ENCODE assay signal across 26 cellular contexts in the genomic region with DNA sequence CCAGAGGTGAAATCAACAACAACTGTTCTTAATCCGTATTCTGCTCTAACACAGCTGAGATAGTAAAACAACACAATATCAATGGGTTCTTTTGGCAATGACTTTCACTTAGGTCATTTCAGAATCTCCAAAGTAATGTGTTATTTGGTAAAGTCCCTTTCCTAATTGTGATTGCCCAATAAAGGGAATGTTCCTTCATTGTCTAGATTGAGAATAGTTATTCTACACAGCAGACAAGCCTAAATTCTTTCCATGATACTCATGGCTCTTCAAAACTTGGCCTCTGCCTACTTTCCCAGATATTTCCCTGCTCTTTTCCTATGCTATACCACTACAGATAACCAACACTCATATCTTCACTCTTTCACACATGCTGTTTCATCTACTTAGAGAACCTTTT.
DNase-seq lines count a peak whose midpoint lies in the region; FAIRE-seq and TF ChIP-seq lines count a peak whose summit lies in the region.
"Had no signal": no experiment of that assay in that cellular context is flagged by ENCODE, and none has a peak within 500 bp of the region (broad histone marks: within the 10 kb centered on the region; RNA-seq: fewer than 3 reads in every experiment).

No MANE protein-coding gene starts in this region.

- peaks cover 10% of the 10 kb centered on the region for H3K4me1 ChIP-seq in SJCRH30
- H3K4me1 ChIP-seq: body of pancreas, lower lobe of right lung had no signal

- peak; percentile 44 for DNase-seq in HCEC 1CT
- DNase-seq in bronchial epithelial cell (ENCODE audit: low read depth), result peak; percentile 28
- peak; percentile 51 to 67 for DNase-seq in foreskin fibroblast
- peak; percentile 39 for DNase-seq in skeletal muscle cell (ENCODE audit: low read depth)
- DNase-seq in SJCRH30, result no peak
- no peak for DNase-seq in inferior parietal cortex (ENCODE audit: extremely low spot score)
- DNase-seq in DMS 273 (lab: John Stamatoyannopoulos, UW; ENCODE audit: unreplicated experiment), result no peak
- DNase-seq: activated CD4-positive, alpha-beta T cell treated with anti-CD3 and anti-CD28 coated beads, Interleukin-2, amount 50 U/mL, for 48 hours; activated T-cell treated with anti-CD3 and anti-CD28 coated beads, Interleukin-2, amount 50 U/mL, for 72 hours; body of pancreas; Calu3; DMS79 treated with DMSO at 0.1 percent for 48 hours; KG1; lower lobe of right lung; MG63; NCI-H1105; NCI-H187 treated with DMSO at 0.1 percent for 48 hours; NCI-H2171 treated with DMSO at 0.1 percent for 48 hours; NCI-H510A; occipital lobe; stimulated activated naive CD4-positive, alpha-beta T cell; T-helper 1 cell; upper lobe of left lung had no signal

- no peaks in the 10 kb centered on the region for H3K36me3 ChIP-seq in bronchial epithelial cell (ENCODE audit: control insufficient read depth, insufficient read depth, low read length)
- no peaks in the 10 kb centered on the region for H3K36me3 ChIP-seq in SJCRH30
- H3K36me3 ChIP-seq: lower lobe of right lung, MG63, upper lobe of left lung had no signal

- no peak for FAIRE-seq in bronchial epithelial cell (lab: Jason Lieb, UNC)
- FAIRE-seq: H54 had no signal

- H3K4me3 ChIP-seq in bronchial epithelial cell (ENCODE audit: low read depth, low read length) (no peak overlapping the region), foreskin fibroblast (ENCODE audit: low read depth in 1 of 2, low read length in 2 of 2) (no peak overlapping the region), skeletal muscle cell (ENCODE audit: low read depth, low read length) (no peak overlapping the region), SJCRH30 (no peak overlapping the region)
- H3K4me3 ChIP-seq: body of pancreas, lower lobe of right lung, MG63, skin epidermis, upper lobe of left lung had no signal

- TF ChIP-seq CTCF in bronchial epithelial cell (IDR thresholded peaks at IDR 0.05; ENCODE audit: insufficient read depth, low read length, severe bottlenecking) (no peak), foreskin fibroblast (IDR thresholded peaks at IDR 0.05; ENCODE audit: low read depth, low read length) (no peak)

- H3K9me3 ChIP-seq in SJCRH30 (replicated peaks), result no peaks in the 10 kb centered on the region
- H3K9me3 ChIP-seq: body of pancreas, lower lobe of right lung, MG63, upper lobe of left lung had no signal

- H3K27me3 ChIP-seq in bronchial epithelial cell (ENCODE audit: control insufficient read depth, insufficient read depth, low read length), result no peaks in the 10 kb centered on the region
- H3K27me3 ChIP-seq in SJCRH30, result no peaks in the 10 kb centered on the region
- H3K27me3 ChIP-seq: body of pancreas, MG63, upper lobe of left lung had no signal

- no peak overlapping the region for H3K27ac ChIP-seq in SJCRH30
- H3K27ac ChIP-seq: body of pancreas, lower lobe of right lung, RWPE1, skin epidermis, upper lobe of left lung had no signal

Comparison
In these comparisons a context has a peak if more than half of its experiments do, and no peak if none do; other contexts are left out.
1. DNase-seq: peak in HCEC 1CT (single experiment), bronchial epithelial cell (single experiment), foreskin fibroblast (2 of 2) and skeletal muscle cell (single experiment); none in SJCRH30 (0 of 2), inferior parietal cortex (single experiment) and DMS 273 (single experiment).